In the genomic region with DNA sequence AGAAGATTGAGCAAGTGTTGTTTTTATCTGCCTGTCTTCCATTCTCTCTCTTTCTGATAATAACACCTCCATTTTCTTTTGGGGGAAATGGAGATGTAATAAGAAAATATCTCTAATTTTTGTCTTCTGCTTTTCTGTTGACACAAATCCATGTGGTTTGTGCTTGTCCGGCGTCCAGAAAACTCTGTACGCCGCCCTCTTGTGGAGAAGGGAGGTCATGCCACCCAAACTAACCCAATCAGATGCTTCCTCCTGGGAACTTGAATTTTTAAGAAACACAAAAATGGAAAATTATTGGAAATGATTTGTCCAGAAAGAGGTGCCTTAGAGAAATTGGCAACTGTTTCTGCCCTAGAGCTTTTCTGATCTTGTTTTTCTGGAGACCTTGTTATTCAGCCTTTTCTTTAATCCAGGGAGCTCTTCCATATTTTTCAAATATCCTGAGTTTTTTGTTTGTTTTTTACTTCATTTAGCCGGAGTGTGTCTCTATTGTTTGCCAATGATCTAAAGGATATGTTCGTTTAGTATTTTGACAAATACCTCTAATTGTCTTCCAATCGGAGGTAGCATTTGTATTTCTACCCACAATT, we compare ENCODE assay signal across 8 cellular contexts. TPM values are rescaled to one million over a fixed set of nuclear protein-coding genes. Genes with fewer than 3 reads are reported as not detected.
A peak's percentile ranks its signal among the peaks of the same experiment; 100 is the strongest.
DNase-seq lines count a peak whose midpoint lies in the region; ATAC-seq and TF ChIP-seq lines count a peak whose summit lies in the region.

No MANE protein-coding gene starts in this region.

- TF ChIP-seq POLR2A in uterus (IDR thresholded peaks at IDR 0.05), result no peak

- H3K4me3 ChIP-seq in Karpas-422 (ENCODE audit: low read length), result no peak overlapping the region
- no peak overlapping the region for H3K4me3 ChIP-seq in uterus

- H3K4me1 ChIP-seq in Karpas-422 (ENCODE audit: low read length) (no peaks in the 10 kb centered on the region; the same call in 1 of the 2 replicates), uterus (no peaks in the 10 kb centered on the region)

- peaks cover 48% of the 10 kb centered on the region for H3K27me3 Mint-ChIP-seq in mesothelial cell of epicardium (ENCODE audit: low read depth)

- no peak overlapping the region for H3K4me2 ChIP-seq in Karpas-422 (ENCODE audit: low read depth, low read length, poor library complexity, severe bottlenecking)

- no peaks in the 10 kb centered on the region for H3K36me3 Mint-ChIP-seq in mesothelial cell of epicardium

- no peak overlapping the region for H3K27ac Mint-ChIP-seq in mesothelial cell of epicardium

- H3K9me3 Mint-ChIP-seq in mesothelial cell of epicardium, result peaks cover 13% of the 10 kb centered on the region

- H3K4me1 Mint-ChIP-seq in mesothelial cell of epicardium, result no peaks in the 10 kb centered on the region

- TF ChIP-seq CTCF in mesothelial cell of epicardium (IDR thresholded peaks at IDR 0.05; ENCODE audit: unreplicated experiment), result peak; percentile 86
- peak; percentile 36 to 65 (median 50) for TF ChIP-seq CTCF in uterus (IDR thresholded peaks at IDR 0.05)

- no peaks in the 10 kb centered on the region for H3K27me3 ChIP-seq in Karpas-422 (ENCODE audit: low read length)
- H3K27me3 ChIP-seq in uterus, result no peaks in the 10 kb centered on the region

- no peak overlapping the region for H3K27ac ChIP-seq in Karpas-422 (ENCODE audit: low read length)
- no peak overlapping the region for H3K27ac ChIP-seq in uterus

- H3K9me2 ChIP-seq in Karpas-422 (replicated peaks; ENCODE audit: insufficient read depth, low read length), result no peaks in the 10 kb centered on the region

- no peaks in the 10 kb centered on the region for H4K20me1 ChIP-seq in Karpas-422 (ENCODE audit: insufficient read depth, low read depth, low read length)

- ATAC-seq in HG02840 (IDR thresholded peaks at IDR 0.05; ENCODE audit: low FRiP score, unreplicated experiment), result no peak

- H3K9me3 ChIP-seq in Karpas-422 (ENCODE audit: low read length) (peaks cover 4% of the 10 kb centered on the region; the same call in 1 of the 2 replicates), uterus (no peaks in the 10 kb centered on the region)

- H3K79me2 ChIP-seq in Karpas-422 (ENCODE audit: low read length), result no peaks in the 10 kb centered on the region

- H3K36me3 ChIP-seq in Karpas-422 (ENCODE audit: insufficient read depth, low read length) (no peaks in the 10 kb centered on the region), uterus (no peaks in the 10 kb centered on the region)

- no peak overlapping the region for H2AFZ ChIP-seq in Karpas-422 (ENCODE audit: low read length)

- H3K4me3 Mint-ChIP-seq in mesothelial cell of epicardium, result no peak overlapping the region

- no peak overlapping the region for H3K9ac ChIP-seq in Karpas-422 (ENCODE audit: low read length)

- peak; percentile 2 for DNase-seq in NCI-H510A treated with DMSO at 0.1 percent for 48 hours (lab: John Stamatoyannopoulos, UW)
- DNase-seq in NCI-H510A (lab: John Stamatoyannopoulos, UW), result no peak
- peak; percentile 83 for DNase-seq in Karpas-422
- peak; percentile 25 for DNase-seq in T-helper 9 cell
- DNase-seq in dedifferentiated amniotic fluid mesenchymal stem cell (ENCODE audit: extremely low spot score), result peak; percentile 56
- DNase-seq in mesothelial cell of epicardium (ENCODE audit: low spot score in 2 of 2, unreplicated experiment in 2 of 2), result peak in 1 of 2 experiments; percentile 65
- DNase-seq in uterus, result peak in 1 of 2 donors; percentile 33

- intact Hi-C loops in uterus (cut with DNase I; ENCODE audit: low total_unique reads), result no loop called here

RNA-seq across cellular contexts. Expression of a gene that starts 17.8 kb away (rescaled TPM):
- total RNA-seq in Karpas-422 (2014; rRNA removed; shearing (Covaris generic); ENCODE audit: low replicate concordance), result 73.2 and 90.0 TPM in 2 replicates
- 0.31 to 0.40 TPM (median 0.34 TPM) in 3 replicates for total RNA-seq in mesothelial cell of epicardium
- 10 to 100 TPM in 1 of 4 donors, under 1 TPM in 2, not detected in 1; 0.26 to 28.1 (median 0.55) TPM for total RNA-seq in uterus
